Comparison of ENCODE assay signal across 1 cellular context in the genomic region with DNA sequence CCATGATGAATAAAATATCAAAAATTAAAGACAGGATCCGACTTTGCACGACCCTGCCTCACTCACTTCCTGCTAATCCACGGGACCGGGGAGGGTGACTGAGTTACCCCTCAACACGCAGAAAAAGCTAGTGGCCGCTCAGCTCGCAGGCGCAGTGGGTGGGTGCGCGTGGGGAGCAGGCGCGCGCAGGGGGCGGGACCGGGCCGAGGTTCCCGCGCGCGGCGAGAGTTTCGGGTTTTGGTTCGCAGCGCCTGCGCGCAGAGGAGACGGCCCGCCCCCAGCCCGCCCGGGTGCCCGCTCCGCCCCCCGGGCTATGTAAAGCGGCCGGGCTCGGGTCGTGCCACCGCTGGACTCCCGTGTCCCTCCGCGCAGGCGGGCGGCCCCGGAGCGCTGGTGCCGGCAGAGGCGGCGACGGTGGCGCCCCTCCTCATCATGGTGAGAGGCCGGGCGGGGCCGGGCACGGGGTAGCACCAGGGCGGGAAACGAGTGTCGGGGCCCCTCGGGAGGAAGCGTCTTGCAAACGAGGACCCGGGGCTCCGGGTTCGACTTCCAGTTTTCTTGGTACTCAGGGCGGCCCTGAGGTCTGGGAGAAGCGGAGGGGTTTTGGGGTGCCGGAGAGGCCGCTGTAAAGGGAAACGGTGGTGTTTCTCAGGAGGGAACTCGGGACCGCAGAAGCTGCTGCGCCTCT.
TF ChIP-seq lines count a peak whose summit lies in the region.

A gene (plus strand): TSS at position 343 of the 688 bp plus-strand sequence. CDS start 90 bp downstream, at position 433.

TF ChIP-seq in HepG2, 621 proteins besides CTCF, POLR2A, EP300 and RAD21 (continued from another document):
- TF ChIP-seq, protein P1, sequence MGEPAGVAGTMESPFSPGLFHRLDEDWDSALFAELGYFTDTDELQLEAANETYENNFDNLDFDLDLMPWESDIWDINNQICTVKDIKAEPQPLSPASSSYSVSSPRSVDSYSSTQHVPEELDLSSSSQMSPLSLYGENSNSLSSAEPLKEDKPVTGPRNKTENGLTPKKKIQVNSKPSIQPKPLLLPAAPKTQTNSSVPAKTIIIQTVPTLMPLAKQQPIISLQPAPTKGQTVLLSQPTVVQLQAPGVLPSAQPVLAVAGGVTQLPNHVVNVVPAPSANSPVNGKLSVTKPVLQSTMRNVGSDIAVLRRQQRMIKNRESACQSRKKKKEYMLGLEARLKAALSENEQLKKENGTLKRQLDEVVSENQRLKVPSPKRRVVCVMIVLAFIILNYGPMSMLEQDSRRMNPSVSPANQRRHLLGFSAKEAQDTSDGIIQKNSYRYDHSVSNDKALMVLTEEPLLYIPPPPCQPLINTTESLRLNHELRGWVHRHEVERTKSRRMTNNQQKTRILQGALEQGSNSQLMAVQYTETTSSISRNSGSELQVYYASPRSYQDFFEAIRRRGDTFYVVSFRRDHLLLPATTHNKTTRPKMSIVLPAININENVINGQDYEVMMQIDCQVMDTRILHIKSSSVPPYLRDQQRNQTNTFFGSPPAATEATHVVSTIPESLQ (CRISPR knock-in tag; conservative IDR thresholded peaks at IDR 0.05) = 0 out of 2 replicates have a peak, but pooled peaks have one; percentile 46
- no peak for TF ChIP-seq SP140L (CRISPR knock-in tag; IDR thresholded peaks at IDR 0.05; ENCODE audit: borderline replicate concordance)
- TF ChIP-seq ATF1 (CRISPR knock-in tag; IDR thresholded peaks at IDR 0.05) = no peak
- no peak for TF ChIP-seq NR2F2 (IDR thresholded peaks at IDR 0.05; ENCODE audit: borderline replicate concordance, low read depth)
- peak; percentile 65; the same call in 1 of the 2 replicates for TF ChIP-seq ZNF224 (CRISPR knock-in tag; IDR thresholded peaks at IDR 0.05)
